Comparison of ENCODE assay signal across 17 cellular contexts in the genomic region with DNA sequence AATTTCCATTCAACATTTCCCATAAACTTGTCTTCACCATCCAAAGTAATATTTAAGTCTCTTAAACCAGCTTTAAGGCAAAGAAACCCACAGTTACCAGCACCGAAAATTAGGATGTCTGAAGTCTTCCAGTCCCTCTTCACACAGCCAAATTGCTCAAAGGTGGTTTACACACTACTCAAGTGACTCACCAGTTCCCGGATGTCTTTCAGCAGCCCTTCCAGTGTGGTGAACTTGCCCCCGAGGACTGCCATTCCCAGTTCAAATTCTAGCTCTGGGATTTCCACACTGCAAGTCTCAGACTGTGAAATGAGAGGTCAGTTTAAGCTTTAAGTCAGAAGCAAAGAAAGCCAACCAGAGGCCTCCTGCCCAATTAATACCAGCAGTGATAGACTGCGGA. TPM values are rescaled to one million over a fixed set of nuclear protein-coding genes. Genes with fewer than 3 reads are reported as not detected.
DNase-seq lines count a peak whose midpoint lies in the region; ATAC-seq, FAIRE-seq and TF ChIP-seq lines count a peak whose summit lies in the region.
"Had no signal": no experiment of that assay in that cellular context is flagged by ENCODE, and none has a peak within 500 bp of the region (broad histone marks: within the 10 kb centered on the region; RNA-seq: fewer than 3 reads in every experiment).

No MANE protein-coding gene starts in this region.

- peak; percentile 39 for ATAC-seq in stimulated activated naive CD8-positive, alpha-beta T cell treated with anti-CD3 and anti-CD28 coated beads, Interleukin-15, Interleukin-2, amounts not matched to agents 100 U/mL and 50 U/mL, for 24 hours
- no peak for ATAC-seq in left lobe of liver
- no peak for ATAC-seq in HG03025 (IDR thresholded peaks at IDR 0.05; ENCODE audit: low FRiP score, unreplicated experiment)
- ATAC-seq: foreskin keratinocyte had no signal

- H3K27ac Mint-ChIP-seq in activated naive CD4-positive, alpha-beta T cell treated with anti-CD3 and anti-CD28 coated beads, Interleukin-2, amount 50 U/mL, for 24 hours, result peak overlapping the region; percentile 23
- no peak overlapping the region for H3K27ac Mint-ChIP-seq in activated naive CD4-positive, alpha-beta T cell treated with anti-CD3 and anti-CD28 coated beads, Interleukin-2, amount 10 ng/mL, durations not matched to agents 7 days and 5 days

- no peak for FAIRE-seq in bronchial epithelial cell (lab: Jason Lieb, UNC)

- peaks cover 87% of the 10 kb centered on the region for H3K36me3 ChIP-seq in MG63
- H3K36me3 ChIP-seq in bronchial epithelial cell (ENCODE audit: control insufficient read depth, insufficient read depth, low read length), result peaks cover 43% of the 10 kb centered on the region
- peaks cover 14 to 18% of the 10 kb centered on the region in 2 donors for H3K36me3 ChIP-seq in prostate gland

- no peaks in the 10 kb centered on the region for H3K27me3 Mint-ChIP-seq in activated naive CD4-positive, alpha-beta T cell treated with anti-CD3 and anti-CD28 coated beads, Interleukin-2, amount 50 U/mL, for 24 hours
- no peaks in the 10 kb centered on the region for H3K27me3 Mint-ChIP-seq in activated naive CD4-positive, alpha-beta T cell treated with anti-CD3 and anti-CD28 coated beads, Interleukin-2, amount 10 ng/mL, durations not matched to agents 7 days and 5 days

- intact Hi-C loops in prostate gland (cut with DNase I), result no loop called here

- H3K27me3 ChIP-seq in MG63 (no peaks in the 10 kb centered on the region), bronchial epithelial cell (ENCODE audit: control insufficient read depth, insufficient read depth, low read length) (no peaks in the 10 kb centered on the region), prostate gland (replicated peaks; ENCODE audit: insufficient read depth) (no peaks in the 10 kb centered on the region)
- H3K27me3 ChIP-seq: foreskin keratinocyte, vagina had no signal

- H3K36me3 Mint-ChIP-seq in activated naive CD4-positive, alpha-beta T cell treated with anti-CD3 and anti-CD28 coated beads, Interleukin-2, amount 50 U/mL, for 24 hours, result peaks cover 46% of the 10 kb centered on the region
- peaks cover 78% of the 10 kb centered on the region for H3K36me3 Mint-ChIP-seq in activated naive CD4-positive, alpha-beta T cell treated with anti-CD3 and anti-CD28 coated beads, Interleukin-2, amount 10 ng/mL, durations not matched to agents 7 days and 5 days

- H3K9me3 ChIP-seq in MG63 (no peaks in the 10 kb centered on the region), prostate gland (no peaks in the 10 kb centered on the region)
- H3K9me3 ChIP-seq: vagina had no signal

- H3K27ac ChIP-seq in prostate gland, result no peak overlapping the region
- H3K27ac ChIP-seq: foreskin keratinocyte, vagina had no signal

- 88% methylated on average over 4 of the region's 4 CpGs for WGBS in prostate gland

- TF ChIP-seq CTCF in bronchial epithelial cell (IDR thresholded peaks at IDR 0.05; ENCODE audit: insufficient read depth, low read length, severe bottlenecking) (no peak), prostate gland (IDR thresholded peaks at IDR 0.05) (no peak)

- DNase-seq in activated naive CD4-positive, alpha-beta T cell treated with anti-CD3 and anti-CD28 coated beads, Interleukin-2, amount 10 ng/mL, durations not matched to agents 7 days and 5 days, result no peak
- DNase-seq in MG63, result peak; percentile 24
- peak; percentile 73 for DNase-seq in bronchial epithelial cell (ENCODE audit: low read depth)
- DNase-seq in stimulated activated naive CD8-positive, alpha-beta T cell treated with anti-CD3 and anti-CD28 coated beads, Interleukin-15, Interleukin-2, amounts not matched to agents 100 U/mL and 50 U/mL, for 24 hours, result no peak
- DNase-seq in prostate gland (ENCODE audit: low spot score), result no peak
- DNase-seq in left lobe of liver (ENCODE audit: low spot score), result no peak
- DNase-seq: AML-193; cortex of kidney; DMS79 treated with DMSO at 0.1 percent for 48 hours; H7; stimulated activated CD4-positive, alpha-beta T cell treated with anti-CD3 and anti-CD28 coated beads, Interleukin-2, amount 100 ng/mL, for 24 hours had no signal

- peaks cover 3% of the 10 kb centered on the region for H3K4me1 ChIP-seq in prostate gland (replicated peaks)
- H3K4me1 ChIP-seq: foreskin keratinocyte had no signal

- no peak for TF ChIP-seq POLR2A in prostate gland (IDR thresholded peaks at IDR 0.05)

- H3K4me3 ChIP-seq in MG63, result no peak overlapping the region
- no peak overlapping the region for H3K4me3 ChIP-seq in bronchial epithelial cell (ENCODE audit: low read depth, low read length)
- no peak overlapping the region for H3K4me3 ChIP-seq in prostate gland
- H3K4me3 ChIP-seq: vagina had no signal

- no peaks in the 10 kb centered on the region for H3K9me3 Mint-ChIP-seq in activated naive CD4-positive, alpha-beta T cell treated with anti-CD3 and anti-CD28 coated beads, Interleukin-2, amount 50 U/mL, for 24 hours
- no peaks in the 10 kb centered on the region for H3K9me3 Mint-ChIP-seq in activated naive CD4-positive, alpha-beta T cell treated with anti-CD3 and anti-CD28 coated beads, Interleukin-2, amount 10 ng/mL, durations not matched to agents 7 days and 5 days

- CTCF ChIA-PET in activated naive CD4-positive, alpha-beta T cell treated with anti-CD3 and anti-CD28 coated beads, Interleukin-2, amount 10 ng/mL, durations not matched to agents 7 days and 5 days (lab: Charles Lee), result interaction anchor here (1.0 to 1.2 kb wide), 3 partner anchors 9 to 53 kb away, joined by 3 to 5 read pairs (median 4); a partner anchor contains a TSS

- peaks cover 73% of the 10 kb centered on the region for H3K4me1 Mint-ChIP-seq in activated naive CD4-positive, alpha-beta T cell treated with anti-CD3 and anti-CD28 coated beads, Interleukin-2, amount 50 U/mL, for 24 hours
- H3K4me1 Mint-ChIP-seq in activated naive CD4-positive, alpha-beta T cell treated with anti-CD3 and anti-CD28 coated beads, Interleukin-2, amount 10 ng/mL, durations not matched to agents 7 days and 5 days, result peaks cover 46% of the 10 kb centered on the region

- no peak overlapping the region for H3K4me3 Mint-ChIP-seq in activated naive CD4-positive, alpha-beta T cell treated with anti-CD3 and anti-CD28 coated beads, Interleukin-2, amount 50 U/mL, for 24 hours
- H3K4me3 Mint-ChIP-seq in activated naive CD4-positive, alpha-beta T cell treated with anti-CD3 and anti-CD28 coated beads, Interleukin-2, amount 10 ng/mL, durations not matched to agents 7 days and 5 days, result no peak overlapping the region

RNA-seq across cellular contexts. Expression of a gene that starts 5.1 kb away (rescaled TPM):
- total RNA-seq in MG63 (2014; rRNA removed; shearing (Covaris generic); ENCODE audit: low replicate concordance), result 65.2 and 86.9 TPM in 2 replicates
- 50.1 and 74.2 TPM in 2 replicates for total RNA-seq in bronchial epithelial cell
- 10 to 100 TPM; 24.6 to 27.6 TPM for total RNA-seq in prostate gland
- total RNA-seq in left lobe of liver, result 53.4 TPM

RNA-seq across cellular contexts. Expression of a gene that starts 9.0 kb away (rescaled TPM):
- total RNA-seq in MG63 (2014; rRNA removed; shearing (Covaris generic); ENCODE audit: low replicate concordance), result not detected in 2 replicates
- not detected in 2 replicates for total RNA-seq in bronchial epithelial cell
- under 1 TPM in 1 of 2 donors, not detected in 1; 0.87 TPM for total RNA-seq in prostate gland
- 757 TPM for total RNA-seq in left lobe of liver
- total RNA-seq: foreskin keratinocyte, OCI-LY7, posterior vena cava, vagina had no signal

RNA-seq across cellular contexts. Expression of a gene that starts 9.9 kb away (rescaled TPM):
- 22.9 and 25.6 TPM in 2 replicates for total RNA-seq in MG63 (2014; rRNA removed; shearing (Covaris generic); ENCODE audit: low replicate concordance)
- total RNA-seq in bronchial epithelial cell (12.4 and 14.2 TPM in 2 replicates), prostate gland (10 to 100 TPM; 12.2 to 16.0 TPM), left lobe of liver (4.7 TPM)

RNA-seq across cellular contexts. Expression of a gene that starts 40.4 kb away (rescaled TPM):
- not detected in 2 replicates for total RNA-seq in MG63 (2014; rRNA removed; shearing (Covaris generic); ENCODE audit: low replicate concordance)
- not detected in 2 replicates for total RNA-seq in bronchial epithelial cell
- not detected for total RNA-seq in prostate gland
- 102 TPM for total RNA-seq in left lobe of liver
- total RNA-seq: foreskin keratinocyte, H7, OCI-LY7, vagina had no signal

RNA-seq across cellular contexts. Expression of a gene that starts 47.0 kb away (rescaled TPM):
- total RNA-seq in MG63 (2014; rRNA removed; shearing (Covaris generic); ENCODE audit: low replicate concordance), result not detected in 2 replicates
- total RNA-seq in bronchial epithelial cell (not detected in 2 replicates), prostate gland (not detected), left lobe of liver (11,492 TPM)
- total RNA-seq: foreskin keratinocyte, H7, OCI-LY7, posterior vena cava, vagina had no signal

Comparison
In these comparisons a context has a peak if more than half of its experiments do, and no peak if none do; other contexts are left out.
1. DNase-seq: peak in MG63 (single experiment) and bronchial epithelial cell (single experiment); none in activated naive CD4-positive, alpha-beta T cell treated with anti-CD3 and anti-CD28 coated beads, Interleukin-2, amount 10 ng/mL, durations not matched to agents 7 days and 5 days (single experiment), stimulated activated naive CD8-positive, alpha-beta T cell treated with anti-CD3 and anti-CD28 coated beads, Interleukin-15, Interleukin-2, amounts not matched to agents 100 U/mL and 50 U/mL, for 24 hours (single experiment), prostate gland (single experiment) and left lobe of liver (single experiment).
2. RNA of a gene that starts 9.0 kb away (total RNA-seq): 757 TPM in left lobe of liver (single experiment); 0.87 TPM in prostate gland, not detected in MG63 and not detected in bronchial epithelial cell; every median in the first group is over 100 times any median in the second.